In the genomic region with DNA sequence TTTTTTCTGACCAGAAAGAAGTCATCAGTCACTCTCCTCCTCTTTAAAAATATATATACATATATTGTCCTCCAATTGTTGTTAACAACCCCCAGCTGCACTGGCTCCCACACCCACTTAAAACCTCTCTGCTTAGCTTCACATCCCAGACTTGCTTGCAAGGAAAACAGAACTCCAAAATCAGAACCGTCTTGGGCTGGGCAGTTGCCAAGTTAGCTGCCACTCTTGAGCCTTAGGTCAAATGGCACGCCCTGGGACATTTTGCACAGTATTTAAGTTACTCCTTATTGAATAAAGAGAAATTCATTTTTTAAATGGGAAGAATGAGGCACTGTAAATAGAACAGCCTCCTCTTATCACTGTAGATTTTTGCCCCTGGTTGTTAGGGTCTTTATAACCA, we compare ENCODE assay signal across 19 cellular contexts.
"Had no signal": no experiment of that assay in that cellular context is flagged by ENCODE, and none has a peak within 500 bp of the region (broad histone marks: within the 10 kb centered on the region; RNA-seq: fewer than 3 reads in every experiment).

No MANE protein-coding gene starts in this region.

- H3K9me3 Mint-ChIP-seq: mesothelial cell of epicardium; nephron progenitor cell; stimulated activated effector memory CD8-positive, alpha-beta T cell treated with anti-CD3 and anti-CD28 coated beads, Interleukin-12 subunit alpha, Interleukin-12 subunit beta, amount 100 ng/mL, for 72 hours; type B pancreatic cell had no signal

- H3K27ac ChIP-seq: coronary artery, gastrocnemius medialis, ovary, psoas muscle, stomach, tibial artery had no signal

- H3K36me3 ChIP-seq: gastrocnemius medialis, ovary had no signal

- ATAC-seq: effector memory CD8-positive, alpha-beta T cell; gastrocnemius medialis; naive thymus-derived CD4-positive, alpha-beta T cell; psoas muscle; sciatic nerve; stimulated activated effector memory CD8-positive, alpha-beta T cell treated with anti-CD3 and anti-CD28 coated beads, Interleukin-12 subunit alpha, Interleukin-12 subunit beta, amount 100 ng/mL, for 72 hours had no signal

- DNase-seq: effector memory CD8-positive, alpha-beta T cell; foreskin fibroblast; gastrocnemius medialis; nephron progenitor cell; occipital lobe; ovary; posterior cingulate gyrus; psoas muscle; stimulated activated CD4-positive, alpha-beta T cell treated with anti-CD3 and anti-CD28 coated beads, Interleukin-2, amount 100 ng/mL, for 24 hours; stimulated activated CD4-positive, alpha-beta T cell treated with anti-CD3 and anti-CD28 coated beads, Interleukin-4, amount 100 ng/mL, for 24 hours; stimulated activated naive CD4-positive, alpha-beta T cell treated with Interleukin-2 at 50 U/mL for 16 hours; stomach; tibial artery had no signal

- H3K4me3 Mint-ChIP-seq: effector memory CD8-positive, alpha-beta T cell; mesothelial cell of epicardium; naive thymus-derived CD4-positive, alpha-beta T cell; nephron progenitor cell; stimulated activated effector memory CD8-positive, alpha-beta T cell treated with anti-CD3 and anti-CD28 coated beads, Interleukin-12 subunit alpha, Interleukin-12 subunit beta, amount 100 ng/mL, for 72 hours; type B pancreatic cell had no signal

- H3K27ac Mint-ChIP-seq: effector memory CD8-positive, alpha-beta T cell; mesothelial cell of epicardium; naive thymus-derived CD4-positive, alpha-beta T cell; nephron progenitor cell; stimulated activated effector memory CD8-positive, alpha-beta T cell treated with anti-CD3 and anti-CD28 coated beads, Interleukin-12 subunit alpha, Interleukin-12 subunit beta, amount 100 ng/mL, for 72 hours; type B pancreatic cell had no signal

- H3K27me3 ChIP-seq: gastrocnemius medialis, ovary, stomach, tibial artery had no signal

- H3K9me3 ChIP-seq: gastrocnemius medialis, ovary, psoas muscle, stomach, tibial artery had no signal

- H3K27me3 Mint-ChIP-seq: effector memory CD8-positive, alpha-beta T cell; naive thymus-derived CD4-positive, alpha-beta T cell; type B pancreatic cell had no signal

- H3K4me1 ChIP-seq: gastrocnemius medialis, psoas muscle had no signal

- H3K4me3 ChIP-seq: coronary artery, gastrocnemius medialis, ovary, psoas muscle, stomach, tibial artery had no signal
